ENCODE assay signal across 8 cellular contexts in genomic region chr1:110339040-110339426, GRCh38. TPM values are rescaled to one million over a fixed set of nuclear protein-coding genes. Genes with fewer than 3 reads are reported as not detected.
A peak's percentile ranks its signal among the peaks of the same experiment; 100 is the strongest.
DNase-seq lines count a peak whose midpoint lies in the region; ATAC-seq lines count a peak whose summit lies in the region.

TSS of gene RBM15 (plus strand) at chr1:110339377. CDS start at chr1:110339406, 29 bp downstream.

- H3K18ac ChIP-seq in mesendoderm (ENCODE audit: low read length): peak within 1 kb of the TSS; percentile 86

- peaks cover 47% of the 10 kb centered on the region for H3K79me2 ChIP-seq in mesendoderm (ENCODE audit: control insufficient read depth, insufficient read depth, low read length)

- H3K4me1 ChIP-seq in mesendoderm (ENCODE audit: control insufficient read depth, low read depth, low read length): peaks cover 8% of the 10 kb centered on the region

- H4K5ac ChIP-seq in mesendoderm (ENCODE audit: low read length): no peak within 1 kb of the TSS

- no peaks in the 10 kb centered on the region for H3K79me1 ChIP-seq in mesendoderm (ENCODE audit: low read length)

- no peak within 1 kb of the TSS for H4K8ac ChIP-seq in mesendoderm (ENCODE audit: low read depth, low read length)

- H2BK15ac ChIP-seq in mesendoderm (replicated peaks; ENCODE audit: low read depth): no peak within 1 kb of the TSS

- no peak within 1 kb of the TSS for H2AK5ac ChIP-seq in mesendoderm (ENCODE audit: low read length)

- H3K23ac ChIP-seq in mesendoderm (ENCODE audit: low read length): no peak within 1 kb of the TSS

- H2BK5ac ChIP-seq in mesendoderm (ENCODE audit: low read length): peak within 1 kb of the TSS; percentile 92

- peak within 1 kb of the TSS; percentile 99 for H3K56ac ChIP-seq in mesendoderm (ENCODE audit: low read length)

- peak within 1 kb of the TSS; percentile 98 for H3K9ac ChIP-seq in mesendoderm (ENCODE audit: low read length)

- WGBS in mesendoderm (ENCODE audit: extremely low coverage, insufficient coverage, low lambda C conversion rate): no CpG with 5 or more reads among the region's 19 CpGs

- H2BK120ac ChIP-seq in mesendoderm (ENCODE audit: low read depth, low read length): peak within 1 kb of the TSS; percentile 69

- DNase-seq in COLO668 (lab: John Stamatoyannopoulos, UW; ENCODE audit: unreplicated experiment) (peak; percentile 99), HUDEP-2 (lab: John Stamatoyannopoulos, UW; ENCODE audit: unreplicated experiment in 76 of 76) (peak in 75 of 76 experiments; percentile 79 to 100 (median 98)), NOMO-1 treated with DMSO at 0.1 percent for 48 hours (lab: John Stamatoyannopoulos, UW; ENCODE audit: unreplicated experiment) (peak; percentile 100), mesendoderm (peak; percentile 100)
- DNase-seq in activated CD8-positive, alpha-beta memory T cell treated with anti-CD3 and anti-CD28 coated beads for 48 hours (ENCODE audit: low read depth in 2 of 3, low spot score in 2 of 3): peak; percentile 68 to 90 (median 89)
- DNase-seq in stimulated activated CD8-positive, alpha-beta memory T cell treated with anti-CD3 and anti-CD28 coated beads, Interleukin-12 subunit alpha, Interleukin-12 subunit beta, amount 100 ng/mL, for 4 hours (ENCODE audit: low read depth): peak; percentile 88

- no peaks in the 10 kb centered on the region for H3K27me3 ChIP-seq in mesendoderm (ENCODE audit: insufficient read depth, low read length, poor library complexity)

- peak within 1 kb of the TSS; percentile 98 for H3K4me3 ChIP-seq in mesendoderm (ENCODE audit: low read length)

- peak within 1 kb of the TSS; percentile 91 for H3K27ac ChIP-seq in mesendoderm (ENCODE audit: low read depth, low read length)

- peak within 1 kb of the TSS; percentile 88 for H3K4me2 ChIP-seq in mesendoderm (ENCODE audit: low read length)

- peak; percentile 69 for ATAC-seq in GM21423 (IDR thresholded peaks at IDR 0.05; ENCODE audit: unreplicated experiment)

- H3K4ac ChIP-seq in mesendoderm (ENCODE audit: low read depth, low read length): peak within 1 kb of the TSS; percentile 89

- in situ Hi-C loops in endometrial microvascular endothelial cells (cut with HindIII; ENCODE audit: inconsistent ontology term, low pct_unique_long_range_greater_than_20kb, low sequenced_read_pairs): no loop called here

- peaks cover 3% of the 10 kb centered on the region for H3K36me3 ChIP-seq in mesendoderm (ENCODE audit: control insufficient read depth, insufficient read depth, low read length)

RNA-seq across cellular contexts. Expression of gene RBM15, which starts in this region (rescaled TPM):
- total RNA-seq in endometrial microvascular endothelial cells (ENCODE audit: inconsistent ontology term): 28.7 TPM
- 14.9 TPM for polyA plus RNA-seq in mesendoderm (2013, experiment 1 of 2)
- polyA plus RNA-seq in mesendoderm (2013, experiment 2 of 2): 14.0 TPM

Comparison
In these comparisons a context has a peak if more than half of its experiments do, and no peak if none do; other contexts are left out.
1. Peak in every context shown above with its lines: DNase-seq, ATAC-seq, H3K4me3 ChIP-seq and H3K27ac ChIP-seq.